34 cellular contexts compared by ENCODE assay signal in genomic region chr16:3800477-3801270, GRCh38.
DNase-seq lines count a peak whose midpoint lies in the region; ATAC-seq, FAIRE-seq and TF ChIP-seq lines count a peak whose summit lies in the region.
"Had no signal": no experiment of that assay in that cellular context is flagged by ENCODE, and none has a peak within 500 bp of the region (broad histone marks: within the 10 kb centered on the region; RNA-seq: fewer than 3 reads in every experiment).

No MANE protein-coding gene starts in this region.

- peak; percentile 29 for DNase-seq in activated CD8-positive, alpha-beta memory T cell treated with anti-CD3 and anti-CD28 coated beads, Interleukin-2, amount 50 U/mL, for 48 hours
- DNase-seq in activated CD8-positive, alpha-beta memory T cell treated with anti-CD3 and anti-CD28 coated beads, Interleukin-2, amount 50 U/mL, for 4 hours: no peak
- DNase-seq in GM12878 (ENCODE audit: low read depth, low spot score) (no peak), mucosa of descending colon (no peak), testis (peak; percentile 6), OCI-M2 (lab: John Stamatoyannopoulos, UW; ENCODE audit: unreplicated experiment) (no peak), putamen (ENCODE audit: low spot score) (no peak), NAMALWA (ENCODE audit: low spot score) (no peak)
- DNase-seq: activated CD4-positive, alpha-beta memory T cell treated with anti-CD3 and anti-CD28 coated beads for 36 hours; anterior cingulate cortex; CD4-positive, CD25-positive, alpha-beta regulatory T cell; DMS 273 treated with DMSO at 0.1 percent for 48 hours; GOT3; HFFc6; KBM-7; NCI-H1105; NCI-H187 treated with DMSO at 0.1 percent for 48 hours; NCI-H2171 treated with DMSO at 0.1 percent for 48 hours; NCI-H524; OCI-M1; posterior cingulate gyrus; stimulated activated CD4-positive, alpha-beta T cell treated with anti-CD3 and anti-CD28 coated beads, Interleukin-12 subunit alpha, Interleukin-12 subunit beta, amount 100 ng/mL, for 4 hours; stimulated activated CD4-positive, alpha-beta T cell treated with anti-CD3 and anti-CD28 coated beads, Interleukin-4, amount 100 ng/mL, for 1 hour; T-helper 1 cell; trophoblast cell had no signal

- SMC1A ChIA-PET in GM12878 (lab: Charles Lee; ENCODE audit: uncharacterized antibody, unreplicated experiment): interaction anchor here (0.9 to 3.9 kb wide), 8 partner anchors 11 to 75 kb away, joined by 3 to 17 read pairs (median 3); no protein-coding TSS in a partner anchor

- no peak for TF ChIP-seq EP300 in GM12878 (IDR thresholded peaks at IDR 0.05; ENCODE audit: borderline replicate concordance in 1 of 2, control insufficient read depth in 1 of 2, low read depth in 2 of 2, low read length in 2 of 2)

- in situ Hi-C loops in GM12878 (cut with MboI): no loop called here

- no peak for TF ChIP-seq RAD21 in GM12878 (IDR thresholded peaks at IDR 0.05; ENCODE audit: insufficient read depth, low read depth, low read length)

- H3K36me3 ChIP-seq in GM12878 (ENCODE audit: control insufficient read depth in 2 of 2, insufficient read depth in 2 of 2, low read length in 1 of 2) (peaks cover 3 to 5% of the 10 kb centered on the region in 2 experiments; a peak in 3 of 4 replicates), mucosa of descending colon (ENCODE audit: low read depth) (no peaks in the 10 kb centered on the region), testis (ENCODE audit: low read depth, missing control alignments) (no peaks in the 10 kb centered on the region)

- CTCF ChIA-PET in GM12878 (lab: Yijun Ruan, JAX): interaction anchor here (1.3 to 3.3 kb wide), 2 partner anchors 10 to 78 kb away, joined by 3 to 15 read pairs; no protein-coding TSS in a partner anchor

- TF ChIP-seq CTCF in GM12878 (IDR thresholded peaks at IDR 0.05 in 2 of 3, conservative IDR thresholded peaks at IDR 0.05 in 1 of 3; ENCODE audit: control insufficient read depth in 2 of 3, extremely low read depth in 1 of 3, insufficient read depth in 1 of 3, low read depth in 3 of 3, low read length in 3 of 3): no peak
- TF ChIP-seq CTCF in mucosa of descending colon (IDR thresholded peaks at IDR 0.05): no peak
- no peak for TF ChIP-seq CTCF in testis (IDR thresholded peaks at IDR 0.05)

- peaks cover 3% of the 10 kb centered on the region for H4K20me1 ChIP-seq in GM12878 (ENCODE audit: control insufficient read depth, insufficient read depth)

- BruUV-seq in GM12878 (replicated peaks; lab: Mats Ljungman, UMichigan): no TSS peak

- WGBS in GM12878 (ENCODE audit: insufficient coverage, insufficient replicate concordance, low lambda C conversion rate, missing lambda C conversion rate): 70% methylated on average over 4 of the region's 4 CpGs
- 80 to 86% methylated on average over 4 of the region's 4 CpGs for WGBS in testis, 2 donors

- H3K9me3 ChIP-seq in GM12878 (replicated peaks; ENCODE audit: control insufficient read depth, insufficient read depth, low read length) (no peaks in the 10 kb centered on the region; the same call in 2 of the 3 replicates), mucosa of descending colon (no peaks in the 10 kb centered on the region), testis (no peaks in the 10 kb centered on the region)

- TF ChIP-seq POLR2A in GM12878 (IDR thresholded peaks at IDR 0.05; ENCODE audit: low read depth, low read length) (no peak), testis (IDR thresholded peaks at IDR 0.05) (no peak)

- RAD21 ChIA-PET in GM12878 (lab: Charles Lee; ENCODE audit: unreplicated experiment): interaction anchor here (1.2 kb wide), 1 partner anchor 10 kb away, joined by 3 read pairs; no protein-coding TSS in a partner anchor

- H3K4me3 ChIP-seq in GM12878: no peak overlapping the region
- no peak overlapping the region for H3K4me3 ChIP-seq in mucosa of descending colon
- no peak overlapping the region for H3K4me3 ChIP-seq in testis
- H3K4me3 ChIP-seq: SK-N-MC had no signal

- H3K27ac ChIP-seq in GM12878 (ENCODE audit: control insufficient read depth, insufficient read depth) (no peak overlapping the region), testis (no peak overlapping the region)

- no peak overlapping the region for H3K9ac ChIP-seq in GM12878 (ENCODE audit: control insufficient read depth, insufficient read depth, low read length)

- intact Hi-C loops in GM12878 (cut with micrococcal nuclease; ENCODE audit: unreplicated experiment): no loop called here
- intact Hi-C loops in mucosa of descending colon (cut with DNase I, micrococcal nuclease): no loop called here
- intact Hi-C loops in testis (cut with DNase I; ENCODE audit: low total_unique reads): no loop called here

- peaks cover 66% of the 10 kb centered on the region for H3K79me2 ChIP-seq in GM12878 (ENCODE audit: control insufficient read depth, insufficient read depth, low read length)

- H3K27me3 ChIP-seq in GM12878 (replicated peaks in 1 of 2; ENCODE audit: control insufficient read depth in 2 of 2, insufficient read depth in 2 of 2, low read length in 1 of 2) (no peaks in the 10 kb centered on the region), testis (no peaks in the 10 kb centered on the region)

- H3K4me1 ChIP-seq in GM12878 (ENCODE audit: control insufficient read depth, insufficient read depth, low read length) (peaks cover 25% of the 10 kb centered on the region), mucosa of descending colon (ENCODE audit: low read depth) (peaks cover 7% of the 10 kb centered on the region), testis (peaks cover 14% of the 10 kb centered on the region)

- FAIRE-seq in GM12878 (lab: Jason Lieb, UNC): no peak
- FAIRE-seq: bronchial epithelial cell, endothelial cell of umbilical vein, frontal cortex, GM18507 had no signal

- no peak overlapping the region for H3K4me2 ChIP-seq in GM12878 (ENCODE audit: control insufficient read depth, insufficient read depth)

- POLR2A ChIA-PET in GM12878 (lab: Charles Lee): interaction anchor here (1.1 kb wide), 1 partner anchor 78 kb away, joined by 3 read pairs; no protein-coding TSS in a partner anchor

- no peak overlapping the region for H2AFZ ChIP-seq in GM12878 (ENCODE audit: control insufficient read depth, low read depth, low read length)

- ATAC-seq in GM12878: no peak
- peak; percentile 33 for ATAC-seq in mucosa of descending colon
- ATAC-seq: activated CD4-positive, CD25-positive, alpha-beta regulatory T cell treated with anti-CD3 and anti-CD28 coated beads, Interleukin-2, amount 50 U/mL, for 24 hours; activated naive CD4-positive, alpha-beta T cell treated with anti-CD3 and anti-CD28 coated beads, Interleukin-2, amount 50 U/mL, for 72 hours; activated T-helper 17 cell treated with anti-CD3 and anti-CD28 coated beads, Interleukin-2, amount 50 U/mL, for 72 hours; sciatic nerve had no signal

TF ChIP-seq in GM12878, 131 proteins besides CTCF, POLR2A, EP300 and RAD21:
- TF ChIP-seq MEF2B (IDR thresholded peaks at IDR 0.05; ENCODE audit: partially characterized antibody, poor library complexity, severe bottlenecking) (peak; percentile 67), RUNX3 (IDR thresholded peaks at IDR 0.05; ENCODE audit: low read length) (no peak)

Comparison
In these comparisons a context has a peak if more than half of its experiments do, and no peak if none do; other contexts are left out.
1. DNase-seq: peak in activated CD8-positive, alpha-beta memory T cell treated with anti-CD3 and anti-CD28 coated beads, Interleukin-2, amount 50 U/mL, for 48 hours (single experiment) and testis (single experiment); none in activated CD8-positive, alpha-beta memory T cell treated with anti-CD3 and anti-CD28 coated beads, Interleukin-2, amount 50 U/mL, for 4 hours (single experiment), GM12878 (single experiment), mucosa of descending colon (0 of 3), OCI-M2 (single experiment), putamen (single experiment) and NAMALWA (single experiment).